ENCODE assay signal across 21 cellular contexts in genomic region chr4:157700898-157701694, GRCh38.
DNase-seq lines count a peak whose midpoint lies in the region; TF ChIP-seq lines count a peak whose summit lies in the region.
"Had no signal": no experiment of that assay in that cellular context is flagged by ENCODE, and none has a peak within 500 bp of the region (broad histone marks: within the 10 kb centered on the region; RNA-seq: fewer than 3 reads in every experiment).

No MANE protein-coding gene starts in this region.

- no peak overlapping the region for H3K4me3 ChIP-seq in adipocyte (ENCODE audit: low read length)
- H3K4me3 ChIP-seq in fibroblast of pulmonary artery (replicated peaks; ENCODE audit: low read depth, low read length) = no peak overlapping the region
- H3K4me3 ChIP-seq in SJCRH30 = no peak overlapping the region
- H3K4me3 ChIP-seq: dorsolateral prefrontal cortex, GM23338, MG63, skin epidermis had no signal

- no peak overlapping the region for H3K9ac ChIP-seq in adipocyte (ENCODE audit: low read length)

- no peaks in the 10 kb centered on the region for H3K9me3 ChIP-seq in adipocyte (ENCODE audit: control insufficient read depth, low read length)
- H3K9me3 ChIP-seq in SJCRH30 (replicated peaks) = no peaks in the 10 kb centered on the region
- H3K9me3 ChIP-seq: Caco-2, MG63 had no signal

- no peak for TF ChIP-seq CTCF in fibroblast of pulmonary artery (IDR thresholded peaks at IDR 0.05; ENCODE audit: low read length, missing control alignments)

- H3K36me3 ChIP-seq in adipocyte (ENCODE audit: control insufficient read depth, insufficient read depth, low read length, severe bottlenecking) = no peaks in the 10 kb centered on the region
- H3K36me3 ChIP-seq in SJCRH30 = no peaks in the 10 kb centered on the region
- H3K36me3 ChIP-seq: MG63 had no signal

- H3K4me1 ChIP-seq in adipocyte (ENCODE audit: control insufficient read depth, insufficient read depth, low read length) (no peaks in the 10 kb centered on the region), SJCRH30 (no peaks in the 10 kb centered on the region)
- H3K4me1 ChIP-seq: Caco-2 had no signal

- H3K27ac ChIP-seq in SJCRH30 = no peak overlapping the region
- H3K27ac ChIP-seq: dorsolateral prefrontal cortex, skin epidermis had no signal

- DNase-seq in Ammon's horn (ENCODE audit: low spot score) (peak; percentile 11), HUDEP-2 (lab: John Stamatoyannopoulos, UW; ENCODE audit: unreplicated experiment in 76 of 76) (peak in 72 of 76 experiments; percentile 9 to 96 (median 72)), adipocyte (ENCODE audit: low read depth) (peak; percentile 18), fibroblast of pulmonary artery (ENCODE audit: low read depth) (peak; percentile 16), nucleus accumbens (lab: John Stamatoyannopoulos, UW) (no peak), SJCRH30 (no peak), NCI-H2171 (lab: John Stamatoyannopoulos, UW) (no peak)
- no peak for DNase-seq in NK-92 treated with Interleukin-12 subunit alpha and Interleukin-12 subunit beta, amount 100 ng/mL, for 24 hours (lab: John Stamatoyannopoulos, UW)
- DNase-seq: activated CD4-positive, alpha-beta T cell treated with anti-CD3 and anti-CD28 coated beads, Interleukin-2, amount 10 ng/mL, durations not matched to agents 24 days and 14 days; activated CD8-positive, alpha-beta memory T cell treated with anti-CD3 and anti-CD28 coated beads, Interleukin-2, amount 50 U/mL, for 48 hours; activated naive CD4-positive, alpha-beta T cell; anterior cingulate cortex; Caco-2; dorsolateral prefrontal cortex; MG63; NCI-H187; NCI-H524 treated with DMSO at 0.1 percent for 48 hours; SIG-M5; stimulated activated CD4-positive, alpha-beta T cell treated with anti-CD3 and anti-CD28 coated beads, Interleukin-2, amount 100 ng/mL, for 48 hours had no signal

- H3K27me3 ChIP-seq in adipocyte (replicated peaks; ENCODE audit: control insufficient read depth, insufficient read depth, low read length) (no peaks in the 10 kb centered on the region), SJCRH30 (no peaks in the 10 kb centered on the region)
- H3K27me3 ChIP-seq: dorsolateral prefrontal cortex, MG63 had no signal

Comparison
In these comparisons a context has a peak if more than half of its experiments do, and no peak if none do; other contexts are left out.
1. DNase-seq: peak in Ammon's horn (single experiment), HUDEP-2 (72 of 76), adipocyte (single experiment) and fibroblast of pulmonary artery (single experiment); none in NK-92 treated with Interleukin-12 subunit alpha and Interleukin-12 subunit beta, amount 100 ng/mL, for 24 hours (single experiment), nucleus accumbens (0 of 56), SJCRH30 (0 of 2) and NCI-H2171 (single experiment).